8 cellular contexts compared by ENCODE assay signal in genomic region chrX:136767104-136767941, GRCh38. TPM values are rescaled to one million over a fixed set of nuclear protein-coding genes. Genes with fewer than 3 reads are reported as not detected.
DNase-seq lines count a peak whose midpoint lies in the region; ATAC-seq and TF ChIP-seq lines count a peak whose summit lies in the region.

No MANE protein-coding gene starts in this region.

- peak; percentile 14 for TF ChIP-seq POLR2A in GM18526 (IDR thresholded peaks at IDR 0.05; ENCODE audit: extremely low read depth, insufficient read length)

- H3K79me1 ChIP-seq in mesendoderm (ENCODE audit: low read length): no peaks in the 10 kb centered on the region

- no peak overlapping the region for H4K5ac ChIP-seq in mesendoderm (ENCODE audit: low read length)

- H2BK120ac ChIP-seq in mesendoderm (ENCODE audit: low read depth, low read length): no peak overlapping the region

- no peaks in the 10 kb centered on the region for H3K27me3 Mint-ChIP-seq in effector memory CD8-positive, alpha-beta T cell

- peak overlapping the region; percentile 59 for H3K9ac ChIP-seq in mesendoderm (ENCODE audit: low read length)

- peak overlapping the region; percentile 80 for H3K56ac ChIP-seq in mesendoderm (ENCODE audit: low read length)

- no peak overlapping the region for H2BK5ac ChIP-seq in mesendoderm (ENCODE audit: low read length)

- H3K36me3 Mint-ChIP-seq in effector memory CD8-positive, alpha-beta T cell (ENCODE audit: insufficient read depth): peaks cover 12% of the 10 kb centered on the region

- no peak overlapping the region for H3K4ac ChIP-seq in mesendoderm (ENCODE audit: low read depth, low read length)

- peak overlapping the region; percentile 27 for H3K4me2 ChIP-seq in mesendoderm (ENCODE audit: low read length)

- peak overlapping the region; percentile 32 for H3K18ac ChIP-seq in mesendoderm (ENCODE audit: low read length)

- H2AK5ac ChIP-seq in mesendoderm (ENCODE audit: low read length): no peak overlapping the region

- H3K27ac ChIP-seq in mesendoderm (ENCODE audit: low read depth, low read length): no peak overlapping the region

- H3K4me1 Mint-ChIP-seq in effector memory CD8-positive, alpha-beta T cell (ENCODE audit: low read depth in 2 of 2): peaks cover 17 to 30% of the 10 kb centered on the region in 2 donors

- no peaks in the 10 kb centered on the region for H3K79me2 ChIP-seq in mesendoderm (ENCODE audit: control insufficient read depth, insufficient read depth, low read length)

- H3K9me3 Mint-ChIP-seq in effector memory CD8-positive, alpha-beta T cell: no peaks in the 10 kb centered on the region

- H3K23ac ChIP-seq in mesendoderm (ENCODE audit: low read length): no peak overlapping the region

- no peaks in the 10 kb centered on the region for H3K27me3 ChIP-seq in mesendoderm (ENCODE audit: insufficient read depth, low read length, poor library complexity)

- WGBS in mesendoderm (ENCODE audit: extremely low coverage, insufficient coverage, low lambda C conversion rate): no CpG with 5 or more reads among the region's 78 CpGs

- peak; percentile 41 for ATAC-seq in HG02970 (IDR thresholded peaks at IDR 0.05; ENCODE audit: low FRiP score, unreplicated experiment)
- ATAC-seq in effector memory CD8-positive, alpha-beta T cell (replicated peaks): peak; percentile 82

- DNase-seq in AG08396 (ENCODE audit: low spot score) (peak; percentile 66), NCI-H2171 (lab: John Stamatoyannopoulos, UW) (peak; percentile 31), mesendoderm (peak; percentile 76)
- DNase-seq in activated CD4-positive, alpha-beta T cell treated with anti-CD3 and anti-CD28 coated beads, Interleukin-2, amount 50 U/mL, for 48 hours: peak; percentile 41 to 56
- DNase-seq in effector memory CD8-positive, alpha-beta T cell: peak; percentile 20 to 47 (median 39)
- DNase-seq in stimulated activated naive CD4-positive, alpha-beta T cell treated with Interleukin-2 at 50 U/mL for 16 hours (lab: John Stamatoyannopoulos, UW): peak; percentile 37

- no peak overlapping the region for H2BK15ac ChIP-seq in mesendoderm (replicated peaks; ENCODE audit: low read depth)

- H3K36me3 ChIP-seq in mesendoderm (ENCODE audit: control insufficient read depth, insufficient read depth, low read length): no peaks in the 10 kb centered on the region

- H3K4me3 ChIP-seq in mesendoderm (ENCODE audit: low read length): peak overlapping the region; percentile 13

- no peak overlapping the region for H4K8ac ChIP-seq in mesendoderm (ENCODE audit: low read depth, low read length)

- H3K27ac Mint-ChIP-seq in effector memory CD8-positive, alpha-beta T cell: peak overlapping the region in 1 of 2 donors; percentile 68

- H3K4me3 Mint-ChIP-seq in effector memory CD8-positive, alpha-beta T cell: peak overlapping the region; percentile 76 to 77

- no peaks in the 10 kb centered on the region for H3K4me1 ChIP-seq in mesendoderm (ENCODE audit: control insufficient read depth, low read depth, low read length)

RNA-seq across cellular contexts. Expression of gene ARHGEF6, which starts 13.4 kb away (rescaled TPM):
- 1.0 TPM for polyA plus RNA-seq in mesendoderm (2013, experiment 1 of 2)
- 1.1 TPM for polyA plus RNA-seq in mesendoderm (2013, experiment 2 of 2)
